ENCODE assay signal across 1 cellular context in the genomic region with DNA sequence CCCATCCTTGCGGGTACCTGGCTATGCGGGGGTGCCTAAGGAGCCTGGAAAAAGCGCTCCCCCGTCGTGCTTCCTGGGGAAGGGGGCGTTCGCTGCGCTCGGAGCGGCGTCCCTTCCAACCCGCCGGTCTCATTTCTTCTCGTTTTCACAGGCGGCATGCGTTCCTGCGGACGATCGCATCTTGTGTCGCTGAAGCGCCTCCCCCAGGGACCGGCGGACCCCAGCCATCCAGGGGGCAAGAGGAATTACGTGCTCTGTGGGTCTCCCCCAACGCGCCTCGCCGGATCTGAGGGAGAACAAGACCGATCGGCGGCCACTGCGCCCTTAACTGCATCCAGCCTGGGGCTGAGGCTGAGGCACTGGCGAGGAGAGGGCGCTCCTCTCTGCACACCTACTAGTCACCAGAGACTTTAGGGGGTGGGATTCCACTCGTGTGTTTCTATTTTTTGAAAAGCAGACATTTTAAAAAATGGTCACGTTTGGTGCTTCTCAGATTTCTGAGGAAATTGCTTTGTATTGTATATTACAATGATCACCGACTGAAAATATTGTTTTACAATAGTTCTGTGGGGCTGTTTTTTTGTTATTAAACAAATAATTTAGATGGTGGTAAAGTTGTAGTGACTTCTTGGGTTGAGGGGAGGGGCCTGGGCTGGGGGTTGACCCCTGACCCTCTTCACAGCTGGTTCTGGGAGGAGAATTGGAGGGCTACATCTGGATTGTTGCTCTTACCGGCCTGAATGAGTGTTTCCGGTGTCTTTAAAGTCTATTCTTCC.
TF ChIP-seq lines count a peak whose summit lies in the region.

No MANE protein-coding gene starts in this region.

TF ChIP-seq in HepG2, 621 proteins besides CTCF, POLR2A, EP300 and RAD21 (continued from another document):
- TF ChIP-seq ZNF589 (CRISPR knock-in tag; conservative IDR thresholded peaks at IDR 0.05) (no peak), ELF4 (CRISPR knock-in tag; IDR thresholded peaks at IDR 0.05; ENCODE audit: borderline replicate concordance) (peak; percentile 16; the same call in 1 of the 2 replicates), PAF1 (CRISPR knock-in tag; IDR thresholded peaks at IDR 0.05) (peak; percentile 52; the same call in 1 of the 2 replicates), HNRNPH1 (optimal IDR thresholded peaks at IDR 0.05; ENCODE audit: low read depth, low read length) (peak; percentile 33), MTF2 (CRISPR knock-in tag; IDR thresholded peaks at IDR 0.05; ENCODE audit: borderline replicate concordance) (peak; percentile 12; the same call in 1 of the 2 replicates), HOXD1 (CRISPR knock-in tag; IDR thresholded peaks at IDR 0.05) (no peak; the same call in 1 of the 2 replicates), NFAT5 (CRISPR knock-in tag; IDR thresholded peaks at IDR 0.05) (peak; percentile 67; the same call in 1 of the 2 replicates), ERF (CRISPR knock-in tag; IDR thresholded peaks at IDR 0.05) (no peak; the same call in 1 of the 2 replicates), CBFB (CRISPR knock-in tag; IDR thresholded peaks at IDR 0.05) (0 out of 2 replicates have a peak, but pooled peaks have one; percentile 41), ZNF607 (CRISPR knock-in tag; IDR thresholded peaks at IDR 0.05; ENCODE audit: borderline replicate concordance) (0 out of 2 replicates have a peak, but pooled peaks have one; percentile 11), TBX2 (CRISPR knock-in tag; IDR thresholded peaks at IDR 0.05; ENCODE audit: borderline replicate concordance) (no peak), SMAD3 (CRISPR knock-in tag; IDR thresholded peaks at IDR 0.05) (0 out of 2 replicates have a peak, but pooled peaks have one; percentile 9), ARHGAP35 (CRISPR knock-in tag; IDR thresholded peaks at IDR 0.05; ENCODE audit: borderline replicate concordance) (peak; percentile 69; the same call in 1 of the 2 replicates), YY1 (IDR thresholded peaks at IDR 0.05; ENCODE audit: insufficient read depth, insufficient replicate concordance, low read depth, low read length) (peak; percentile 41), FOXO4 (CRISPR knock-in tag; conservative IDR thresholded peaks at IDR 0.05) (0 out of 2 replicates have a peak, but pooled peaks have one; percentile 78), RERE (CRISPR knock-in tag; IDR thresholded peaks at IDR 0.05; ENCODE audit: low read depth) (peak; percentile 7; the same call in 1 of the 2 replicates), NRL (CRISPR knock-in tag; IDR thresholded peaks at IDR 0.05; ENCODE audit: borderline replicate concordance) (peak; percentile 57; the same call in 1 of the 2 replicates), ZNF670 (CRISPR knock-in tag; IDR thresholded peaks at IDR 0.05; ENCODE audit: borderline replicate concordance) (no peak), KDM5B (CRISPR knock-in tag; IDR thresholded peaks at IDR 0.05; ENCODE audit: borderline replicate concordance) (peak; percentile 1; the same call in 1 of the 2 replicates), ATF7-NPFF (CRISPR knock-in tag; IDR thresholded peaks at IDR 0.05; ENCODE audit: low read depth) (peak; percentile 49; the same call in 1 of the 2 replicates)
- TF ChIP-seq, protein P1, sequence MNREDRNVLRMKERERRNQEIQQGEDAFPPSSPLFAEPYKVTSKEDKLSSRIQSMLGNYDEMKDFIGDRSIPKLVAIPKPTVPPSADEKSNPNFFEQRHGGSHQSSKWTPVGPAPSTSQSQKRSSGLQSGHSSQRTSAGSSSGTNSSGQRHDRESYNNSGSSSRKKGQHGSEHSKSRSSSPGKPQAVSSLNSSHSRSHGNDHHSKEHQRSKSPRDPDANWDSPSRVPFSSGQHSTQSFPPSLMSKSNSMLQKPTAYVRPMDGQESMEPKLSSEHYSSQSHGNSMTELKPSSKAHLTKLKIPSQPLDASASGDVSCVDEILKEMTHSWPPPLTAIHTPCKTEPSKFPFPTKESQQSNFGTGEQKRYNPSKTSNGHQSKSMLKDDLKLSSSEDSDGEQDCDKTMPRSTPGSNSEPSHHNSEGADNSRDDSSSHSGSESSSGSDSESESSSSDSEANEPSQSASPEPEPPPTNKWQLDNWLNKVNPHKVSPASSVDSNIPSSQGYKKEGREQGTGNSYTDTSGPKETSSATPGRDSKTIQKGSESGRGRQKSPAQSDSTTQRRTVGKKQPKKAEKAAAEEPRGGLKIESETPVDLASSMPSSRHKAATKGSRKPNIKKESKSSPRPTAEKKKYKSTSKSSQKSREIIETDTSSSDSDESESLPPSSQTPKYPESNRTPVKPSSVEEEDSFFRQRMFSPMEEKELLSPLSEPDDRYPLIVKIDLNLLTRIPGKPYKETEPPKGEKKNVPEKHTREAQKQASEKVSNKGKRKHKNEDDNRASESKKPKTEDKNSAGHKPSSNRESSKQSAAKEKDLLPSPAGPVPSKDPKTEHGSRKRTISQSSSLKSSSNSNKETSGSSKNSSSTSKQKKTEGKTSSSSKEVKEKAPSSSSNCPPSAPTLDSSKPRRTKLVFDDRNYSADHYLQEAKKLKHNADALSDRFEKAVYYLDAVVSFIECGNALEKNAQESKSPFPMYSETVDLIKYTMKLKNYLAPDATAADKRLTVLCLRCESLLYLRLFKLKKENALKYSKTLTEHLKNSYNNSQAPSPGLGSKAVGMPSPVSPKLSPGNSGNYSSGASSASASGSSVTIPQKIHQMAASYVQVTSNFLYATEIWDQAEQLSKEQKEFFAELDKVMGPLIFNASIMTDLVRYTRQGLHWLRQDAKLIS (CRISPR knock-in tag; IDR thresholded peaks at IDR 0.05), result peak; percentile 92
